ENCODE assay signal across 8 cellular contexts in the genomic region with DNA sequence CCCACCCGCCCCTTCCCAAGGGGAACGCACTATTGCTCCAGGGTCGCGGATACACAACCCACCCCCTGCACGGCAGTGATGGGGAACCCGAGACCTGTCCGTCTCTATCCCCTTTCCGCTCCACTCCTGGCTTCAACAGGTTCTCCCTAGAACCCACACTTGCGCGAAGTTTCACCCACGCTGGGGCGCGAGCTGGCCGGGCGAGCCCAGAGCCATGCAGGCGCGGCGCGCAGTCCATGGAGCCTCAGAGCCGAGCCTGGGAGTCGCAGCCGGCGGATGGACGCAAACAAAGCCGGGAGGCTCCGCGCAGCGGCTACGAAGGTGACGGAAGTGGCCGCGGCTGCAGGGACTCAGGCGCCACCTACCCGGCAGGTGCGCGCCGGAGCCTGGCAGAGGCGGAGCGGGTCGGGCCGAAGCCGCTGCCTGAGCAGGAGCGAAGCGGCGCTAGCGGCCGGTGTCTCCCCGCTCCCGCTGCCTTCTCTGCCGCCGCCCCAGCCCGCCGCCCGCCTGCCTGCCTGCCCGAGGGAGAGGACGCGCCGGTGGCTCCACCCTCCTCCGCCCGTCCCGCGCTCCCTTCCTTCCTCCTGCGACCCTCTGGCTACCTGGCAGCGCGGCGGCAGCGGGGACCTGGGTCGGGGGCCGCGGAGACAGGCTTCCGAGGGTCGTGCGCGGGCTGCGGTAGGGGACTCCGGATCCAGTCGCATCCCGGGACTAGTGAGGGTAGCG. TPM values are rescaled to one million over a fixed set of nuclear protein-coding genes. Genes with fewer than 3 reads are reported as not detected.
DNase-seq lines count a peak whose midpoint lies in the region; ATAC-seq and TF ChIP-seq lines count a peak whose summit lies in the region.

No MANE protein-coding gene starts in this region.

- no peak overlapping the region for H2AK5ac ChIP-seq in mesendoderm (ENCODE audit: low read length)

- CTCF ChIA-PET in CD8-positive, alpha-beta memory T cell (lab: Charles Lee): interaction anchor here (1.4 kb wide), 1 partner anchor 17 kb away, joined by 3 read pairs; no protein-coding TSS in a partner anchor

- H3K27ac ChIP-seq in CD8-positive, alpha-beta memory T cell (ENCODE audit: low read depth, low read length): no peak overlapping the region
- H3K27ac ChIP-seq in mesendoderm (ENCODE audit: low read depth, low read length): no peak overlapping the region
- H3K27ac ChIP-seq in SJCRH30: no peak overlapping the region

- H3K9me3 Mint-ChIP-seq in CD8-positive, alpha-beta memory T cell: no peaks in the 10 kb centered on the region
- H3K9me3 Mint-ChIP-seq in HFFc6: peaks cover 13% of the 10 kb centered on the region

- H3K79me1 ChIP-seq in mesendoderm (ENCODE audit: low read length): no peaks in the 10 kb centered on the region

- H3K4me1 ChIP-seq in CD8-positive, alpha-beta memory T cell (ENCODE audit: insufficient read depth, low read length): no peaks in the 10 kb centered on the region
- H3K4me1 ChIP-seq in mesendoderm (ENCODE audit: control insufficient read depth, low read depth, low read length): no peaks in the 10 kb centered on the region
- no peaks in the 10 kb centered on the region for H3K4me1 ChIP-seq in SJCRH30

- H3K18ac ChIP-seq in mesendoderm (ENCODE audit: low read length): no peak overlapping the region

- no peak overlapping the region for H2BK5ac ChIP-seq in mesendoderm (ENCODE audit: low read length)

- peak overlapping the region; percentile 30 for H3K4me2 ChIP-seq in mesendoderm (ENCODE audit: low read length)

- no peak for ATAC-seq in HG03280 (IDR thresholded peaks at IDR 0.05; ENCODE audit: unreplicated experiment)

- H3K27me3 Mint-ChIP-seq in CD8-positive, alpha-beta memory T cell: peaks cover 30 to 47% of the 10 kb centered on the region in 2 donors
- H3K27me3 Mint-ChIP-seq in HFFc6 (ENCODE audit: insufficient read depth): peaks cover 45% of the 10 kb centered on the region

- H3K36me3 Mint-ChIP-seq in CD8-positive, alpha-beta memory T cell: no peaks in the 10 kb centered on the region
- H3K36me3 Mint-ChIP-seq in HFFc6 (ENCODE audit: low read depth): peaks cover 5% of the 10 kb centered on the region

- H3K4ac ChIP-seq in mesendoderm (ENCODE audit: low read depth, low read length): no peak overlapping the region

- H4K8ac ChIP-seq in mesendoderm (ENCODE audit: low read depth, low read length): no peak overlapping the region

- no peak overlapping the region for H3K27ac Mint-ChIP-seq in CD8-positive, alpha-beta memory T cell
- H3K27ac Mint-ChIP-seq in HFFc6: no peak overlapping the region

- H3K56ac ChIP-seq in mesendoderm (ENCODE audit: low read length): peak overlapping the region; percentile 38

- peak in 1 of 5 donors; percentile 26 for DNase-seq in CD8-positive, alpha-beta memory T cell
- DNase-seq in NCI-H146 (lab: John Stamatoyannopoulos, UW): peak; percentile 68
- peak; percentile 56 for DNase-seq in astrocyte of the hippocampus (ENCODE audit: low read depth, low spot score)
- peak; percentile 72 for DNase-seq in mesendoderm
- DNase-seq in T-helper 9 cell: no peak
- DNase-seq in SJCRH30: no peak
- no peak for DNase-seq in HFFc6

- no peaks in the 10 kb centered on the region for H3K79me2 ChIP-seq in mesendoderm (ENCODE audit: control insufficient read depth, insufficient read depth, low read length)

- H2BK15ac ChIP-seq in mesendoderm (replicated peaks; ENCODE audit: low read depth): no peak overlapping the region

- WGBS in mesendoderm (ENCODE audit: extremely low coverage, insufficient coverage, low lambda C conversion rate): no CpG with 5 or more reads among the region's 79 CpGs

- H4K5ac ChIP-seq in mesendoderm (ENCODE audit: low read length): no peak overlapping the region

- no peak overlapping the region for H3K4me3 ChIP-seq in CD8-positive, alpha-beta memory T cell (ENCODE audit: low read length)
- H3K4me3 ChIP-seq in mesendoderm (ENCODE audit: low read length): no peak overlapping the region
- no peak overlapping the region for H3K4me3 ChIP-seq in SJCRH30

- H3K27me3 ChIP-seq in CD8-positive, alpha-beta memory T cell (ENCODE audit: insufficient read depth, low read length, poor library complexity, severe bottlenecking): no peaks in the 10 kb centered on the region
- H3K27me3 ChIP-seq in mesendoderm (ENCODE audit: insufficient read depth, low read length, poor library complexity): peaks cover 44% of the 10 kb centered on the region
- H3K27me3 ChIP-seq in SJCRH30: no peaks in the 10 kb centered on the region

- H3K4me3 Mint-ChIP-seq in CD8-positive, alpha-beta memory T cell: peak overlapping the region in 4 of 7 donors; percentile 15 to 51 (median 45)
- H3K4me3 Mint-ChIP-seq in HFFc6: no peak overlapping the region

- no peak for TF ChIP-seq CTCF in HFFc6 (IDR thresholded peaks at IDR 0.05)

- H3K9ac ChIP-seq in mesendoderm (ENCODE audit: low read length): no peak overlapping the region

- POLR2A ChIA-PET in CD8-positive, alpha-beta memory T cell (lab: Charles Lee): no interaction called here

- H3K9me3 ChIP-seq in CD8-positive, alpha-beta memory T cell (ENCODE audit: low read length): no peaks in the 10 kb centered on the region
- H3K9me3 ChIP-seq in SJCRH30 (replicated peaks): 0 out of 2 replicates have a peak, but pooled peaks cover 5% of the 10 kb centered on the region

- H3K36me3 ChIP-seq in CD8-positive, alpha-beta memory T cell (ENCODE audit: insufficient read depth, low read length): no peaks in the 10 kb centered on the region
- H3K36me3 ChIP-seq in mesendoderm (ENCODE audit: control insufficient read depth, insufficient read depth, low read length) (no peaks in the 10 kb centered on the region), SJCRH30 (no peaks in the 10 kb centered on the region)

- peaks cover 4 to 25% (median 8%) of the 10 kb centered on the region in 3 donors for H3K4me1 Mint-ChIP-seq in CD8-positive, alpha-beta memory T cell
- H3K4me1 Mint-ChIP-seq in HFFc6 (ENCODE audit: low read depth): no peaks in the 10 kb centered on the region; the same call in 1 of the 2 replicates

- no peak overlapping the region for H2BK120ac ChIP-seq in mesendoderm (ENCODE audit: low read depth, low read length)

- H3K23ac ChIP-seq in mesendoderm (ENCODE audit: low read length): peak overlapping the region; percentile 15

RNA-seq across cellular contexts. Expression of gene ALPG, which starts 14.0 kb away (rescaled TPM):
- not detected for total RNA-seq in CD8-positive, alpha-beta memory T cell
- polyA plus RNA-seq in CD8-positive, alpha-beta memory T cell: not detected
- 0.03 TPM for polyA plus RNA-seq in mesendoderm (2013, experiment 1 of 2)
- 0.03 TPM for polyA plus RNA-seq in mesendoderm (2013, experiment 2 of 2)
- total RNA-seq in SJCRH30 (2014; rRNA removed; shearing (Covaris generic)): not detected in 2 replicates
- not detected for total RNA-seq in HFFc6 (2021; fragmentation: NEBNext Ultra II Directional; extraction: Animal tissue kit (Norgen Biotek cat#: 25700))

RNA-seq across cellular contexts. Expression of gene ALPI, which starts 35.3 kb away (rescaled TPM):
- not detected for total RNA-seq in CD8-positive, alpha-beta memory T cell
- not detected for polyA plus RNA-seq in CD8-positive, alpha-beta memory T cell
- not detected for polyA plus RNA-seq in mesendoderm (2013, experiment 1 of 2)
- polyA plus RNA-seq in mesendoderm (2013, experiment 2 of 2): not detected
- not detected in 2 replicates for total RNA-seq in SJCRH30 (2014; rRNA removed; shearing (Covaris generic))
- not detected for total RNA-seq in HFFc6 (2021; fragmentation: NEBNext Ultra II Directional; extraction: Animal tissue kit (Norgen Biotek cat#: 25700))

RNA-seq across cellular contexts. Expression of gene ALPP, which starts 42.1 kb away (rescaled TPM):
- not detected for total RNA-seq in CD8-positive, alpha-beta memory T cell
- not detected for polyA plus RNA-seq in CD8-positive, alpha-beta memory T cell
- polyA plus RNA-seq in mesendoderm (2013, experiment 1 of 2): 0.03 TPM
- polyA plus RNA-seq in mesendoderm (2013, experiment 2 of 2): not detected
- 0.08 TPM in 1 of 2 replicates, not detected in the other for total RNA-seq in SJCRH30 (2014; rRNA removed; shearing (Covaris generic))
- total RNA-seq in HFFc6 (2021; fragmentation: NEBNext Ultra II Directional; extraction: Animal tissue kit (Norgen Biotek cat#: 25700)): not detected

Comparison
In these comparisons a context has a peak if more than half of its experiments do, and no peak if none do; other contexts are left out.
1. DNase-seq: peak in NCI-H146 (single experiment), astrocyte of the hippocampus (single experiment) and mesendoderm (single experiment); none in T-helper 9 cell (single experiment), SJCRH30 (0 of 2) and HFFc6 (single experiment).